8 cellular contexts compared by ENCODE assay signal in genomic region chr14:96146131-96146771, GRCh38. TPM values are rescaled to one million over a fixed set of nuclear protein-coding genes. Genes with fewer than 3 reads are reported as not detected.
DNase-seq lines count a peak whose midpoint lies in the region; ATAC-seq and TF ChIP-seq lines count a peak whose summit lies in the region.

No MANE protein-coding gene starts in this region.

- H2AFZ ChIP-seq in mammary epithelial cell (ENCODE audit: low read depth, low read length) = no peak overlapping the region

- no peaks in the 10 kb centered on the region for H3K9me3 ChIP-seq in mammary epithelial cell (replicated peaks; ENCODE audit: insufficient read depth, low read length)

- H3K9ac ChIP-seq in mammary epithelial cell (ENCODE audit: insufficient read depth, low read length) = no peak overlapping the region

- 9% methylated on average over 4 of the region's 4 CpGs for WGBS in mammary epithelial cell (ENCODE audit: low coverage, missing lambda C conversion rate)

- H3K4me2 ChIP-seq in mammary epithelial cell (ENCODE audit: insufficient read depth, low read depth, low read length) = no peak overlapping the region

- dilution Hi-C loops in mammary epithelial cell (cut with HindIII; ENCODE audit: low sequenced_read_pairs) = loop anchor here (5.0 kb wide), 1 partner anchor 51 kb away; no protein-coding TSS in a partner anchor

- H3K79me2 ChIP-seq in mammary epithelial cell (ENCODE audit: insufficient read depth, low read length) = no peaks in the 10 kb centered on the region

- in situ Hi-C loops in mammary epithelial cell (cut with MboI; ENCODE audit: low sequenced_read_pairs in 2 of 2) = no loop called here

- no peak for TF ChIP-seq CTCF in mammary epithelial cell (conservative IDR thresholded peaks at IDR 0.05 in 1 of 2, IDR thresholded peaks at IDR 0.05 in 1 of 2; ENCODE audit: extremely low read depth in 1 of 2, insufficient read depth in 1 of 2, low read depth in 1 of 2, low read length in 2 of 2)

- no peaks in the 10 kb centered on the region for H3K36me3 ChIP-seq in mammary epithelial cell (ENCODE audit: insufficient read depth, low read length)

- no peak overlapping the region for H3K27ac ChIP-seq in mammary epithelial cell (ENCODE audit: insufficient read depth, low read depth, low read length)

- no TSS peak for BruUV-seq in mammary epithelial cell (replicated peaks; lab: Mats Ljungman, UMichigan)

- no peak overlapping the region for H3K4me3 ChIP-seq in mammary epithelial cell (replicated peaks in 1 of 3; ENCODE audit: insufficient read depth in 1 of 3, low read depth in 2 of 3, low read length in 3 of 3)

- H3K4me1 ChIP-seq in mammary epithelial cell (ENCODE audit: insufficient read depth, low read length) = no peaks in the 10 kb centered on the region

- no peaks in the 10 kb centered on the region for H3K27me3 ChIP-seq in mammary epithelial cell (ENCODE audit: insufficient read depth, low read length)

- intact Hi-C loops in mammary epithelial cell (cut with micrococcal nuclease) = no loop called here

- CTCF ChIA-PET in mammary epithelial cell (lab: Charles Lee; ENCODE audit: low non-redundant PET) = interaction anchor here (0.7 kb wide), 1 partner anchor 80 kb away, joined by 4 read pairs; no protein-coding TSS in a partner anchor

- DNase-seq in HT1080 (ENCODE audit: low read depth) = peak; percentile 40
- DNase-seq in mammary epithelial cell = peak; percentile 29
- DNase-seq in iris pigment epithelial cell (ENCODE audit: low read depth) = peak; percentile 53
- DNase-seq in stromal cell of bone marrow (ENCODE audit: low read depth) = peak; percentile 95
- DNase-seq in NCI-H1436 treated with DMSO at 0.1 percent for 48 hours (lab: John Stamatoyannopoulos, UW) = no peak
- DNase-seq in stimulated activated naive CD8-positive, alpha-beta T cell treated with anti-CD3 and anti-CD28 coated beads, Interleukin-15, Interleukin-2, amounts not matched to agents 100 U/mL and 50 U/mL, for 24 hours = no peak
- DNase-seq in NK-92 treated with Interleukin-12 subunit alpha and Interleukin-12 subunit beta, amount 100 ng/mL, for 24 hours (lab: John Stamatoyannopoulos, UW) = no peak

- H4K20me1 ChIP-seq in mammary epithelial cell (ENCODE audit: insufficient read depth, low read length) = no peaks in the 10 kb centered on the region

- ATAC-seq in HG02610 (IDR thresholded peaks at IDR 0.05; ENCODE audit: unreplicated experiment) = no peak
- no peak for ATAC-seq in stimulated activated naive CD8-positive, alpha-beta T cell treated with anti-CD3 and anti-CD28 coated beads, Interleukin-15, Interleukin-2, amounts not matched to agents 100 U/mL and 50 U/mL, for 24 hours

RNA-seq across cellular contexts. Expression of gene BDKRB2, which starts 58.4 kb away (rescaled TPM):
- 0.03 TPM in 1 of 2 replicates, not detected in the other for total RNA-seq in HT1080 (2014; rRNA removed; shearing (Covaris generic))
- polyA plus RNA-seq in HT1080 (2015; cell fraction: cytosol; rRNA removed) = 1.1 and 1.4 TPM in 2 replicates
- polyA plus RNA-seq in HT1080 (2015; cell fraction: nucleus; rRNA removed) = 1.2 and 2.1 TPM in 2 replicates
- 10 to 100 TPM in 1 of 2 donors, 1 to 10 TPM in 1; 7.5 to 21.1 TPM for total RNA-seq in mammary epithelial cell
- 18.1 TPM for polyA plus RNA-seq in mammary epithelial cell
- 37.4 TPM for polyA minus RNA-seq in mammary epithelial cell

Comparison
In these comparisons a context has a peak if more than half of its experiments do, and no peak if none do; other contexts are left out.
1. DNase-seq: peak in HT1080 (single experiment), mammary epithelial cell (single experiment), iris pigment epithelial cell (single experiment) and stromal cell of bone marrow (single experiment); none in NCI-H1436 treated with DMSO at 0.1 percent for 48 hours (single experiment), stimulated activated naive CD8-positive, alpha-beta T cell treated with anti-CD3 and anti-CD28 coated beads, Interleukin-15, Interleukin-2, amounts not matched to agents 100 U/mL and 50 U/mL, for 24 hours (single experiment) and NK-92 treated with Interleukin-12 subunit alpha and Interleukin-12 subunit beta, amount 100 ng/mL, for 24 hours (single experiment).